ENCODE assay signal across 6 cellular contexts in the genomic region with DNA sequence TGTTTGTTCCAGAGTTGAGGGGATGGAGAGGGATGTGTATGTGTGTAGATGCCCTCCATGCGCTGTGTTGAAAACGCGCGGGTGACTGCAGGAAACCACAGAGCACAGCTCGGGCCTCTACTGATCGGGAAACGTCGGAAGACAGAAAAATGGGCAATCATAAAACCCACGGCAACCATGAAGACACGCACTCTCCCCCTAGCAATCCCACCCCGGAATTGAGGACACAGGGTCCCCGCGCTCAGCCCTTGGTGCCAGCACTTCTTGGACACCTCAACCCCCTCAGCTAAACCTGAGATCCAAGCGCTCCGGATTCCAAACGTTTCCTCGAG. TPM values are rescaled to one million over a fixed set of nuclear protein-coding genes. Genes with fewer than 3 reads are reported as not detected.
DNase-seq lines count a peak whose midpoint lies in the region; ATAC-seq, FAIRE-seq and TF ChIP-seq lines count a peak whose summit lies in the region.

No MANE protein-coding gene starts in this region.

- peaks cover 6 to 42% (median 35%) of the 10 kb centered on the region in 4 donors for H3K36me3 ChIP-seq in esophagus muscularis mucosa

- no peak for FAIRE-seq in GM12891 (lab: Jason Lieb, UNC)

- WGBS in esophagus muscularis mucosa = under 1% methylated on average over 17 of the region's 17 CpGs

- H3K36me3 Mint-ChIP-seq in stimulated activated memory B cell treated with anti-CD40 and anti-IgM and Interleukin-4, amounts not matched to agents 10 μg/mL and 1 μg/mL and 100 μg/mL, for 72 hours = peaks cover 28% of the 10 kb centered on the region

- peak overlapping the region; percentile 94 for H3K27ac Mint-ChIP-seq in stimulated activated memory B cell treated with anti-CD40 and anti-IgM and Interleukin-4, amounts not matched to agents 10 μg/mL and 1 μg/mL and 100 μg/mL, for 72 hours

- no peaks in the 10 kb centered on the region for H3K9me3 ChIP-seq in esophagus muscularis mucosa

- H3K4me1 Mint-ChIP-seq in stimulated activated memory B cell treated with anti-CD40 and anti-IgM and Interleukin-4, amounts not matched to agents 10 μg/mL and 1 μg/mL and 100 μg/mL, for 72 hours = peaks cover 59% of the 10 kb centered on the region

- TF ChIP-seq CTCF in NB4 (IDR thresholded peaks at IDR 0.05; ENCODE audit: low read depth, low read length) (no peak), esophagus muscularis mucosa (IDR thresholded peaks at IDR 0.05) (no peak)

- no peaks in the 10 kb centered on the region for H3K9me3 Mint-ChIP-seq in stimulated activated memory B cell treated with anti-CD40 and anti-IgM and Interleukin-4, amounts not matched to agents 10 μg/mL and 1 μg/mL and 100 μg/mL, for 72 hours

- TF ChIP-seq EP300 in esophagus muscularis mucosa (IDR thresholded peaks at IDR 0.05) = no peak

- no peaks in the 10 kb centered on the region for H3K27me3 Mint-ChIP-seq in stimulated activated memory B cell treated with anti-CD40 and anti-IgM and Interleukin-4, amounts not matched to agents 10 μg/mL and 1 μg/mL and 100 μg/mL, for 72 hours

- peaks cover 40 to 65% (median 53%) of the 10 kb centered on the region in 4 donors for H3K4me1 ChIP-seq in esophagus muscularis mucosa

- peak overlapping the region; percentile 86 for H3K4me3 ChIP-seq in NB4 (ENCODE audit: low read depth, low read length)
- peak overlapping the region; percentile 68 to 90 (median 80) for H3K4me3 ChIP-seq in esophagus muscularis mucosa

- TF ChIP-seq POLR2A in GM12891 (IDR thresholded peaks at IDR 0.05; ENCODE audit: low read depth, low read length) (0 out of 2 replicates have a peak, but pooled peaks have one; percentile 37), NB4 (IDR thresholded peaks at IDR 0.05; ENCODE audit: extremely low read depth, insufficient read length) (no peak), esophagus muscularis mucosa (IDR thresholded peaks at IDR 0.05; ENCODE audit: low read depth) (no peak)

- ATAC-seq in stimulated activated memory B cell treated with anti-CD40 and anti-IgM and Interleukin-4, amounts not matched to agents 10 μg/mL and 1 μg/mL and 100 μg/mL, for 72 hours = peak; percentile 6
- ATAC-seq in HG02610 (IDR thresholded peaks at IDR 0.05; ENCODE audit: unreplicated experiment) = no peak

- peak overlapping the region; percentile 98 for H3K4me3 Mint-ChIP-seq in stimulated activated memory B cell treated with anti-CD40 and anti-IgM and Interleukin-4, amounts not matched to agents 10 μg/mL and 1 μg/mL and 100 μg/mL, for 72 hours

- H3K27me3 ChIP-seq in esophagus muscularis mucosa = no peaks in the 10 kb centered on the region

- DNase-seq in GM12891 (ENCODE audit: insufficient read length, low spot score) (no peak), NB4 (ENCODE audit: low read depth) (no peak), esophagus muscularis mucosa (ENCODE audit: extremely low spot score) (no peak), HPDE6-E6E7 (ENCODE audit: extremely low spot score) (no peak)

- H3K27ac ChIP-seq in esophagus muscularis mucosa (replicated peaks in 1 of 4) = peak overlapping the region; percentile 87 to 94 (median 90)

- intact Hi-C loops in esophagus muscularis mucosa (cut with DNase I) = no loop called here

TF ChIP-seq in GM12891, 5 proteins besides CTCF, POLR2A, EP300 and RAD21:
- TF ChIP-seq TAF1 (IDR thresholded peaks at IDR 0.05; ENCODE audit: low read depth, low read length) (no peak; the same call in 1 of the 2 replicates), POLR2AphosphoS5 (IDR thresholded peaks at IDR 0.05; ENCODE audit: low read depth, low read length) (no peak; the same call in 1 of the 2 replicates), SPI1 (IDR thresholded peaks at IDR 0.05; ENCODE audit: low read depth, low read length) (no peak), PAX5 (IDR thresholded peaks at IDR 0.05; ENCODE audit: insufficient read depth, low read length, severe bottlenecking) (no peak), POU2F2 (IDR thresholded peaks at IDR 0.05; ENCODE audit: low read depth, low read length) (no peak)
TF ChIP-seq in GM12891: peak in this region for 0.

RNA-seq across cellular contexts. Expression of a gene that starts 0.2 kb away (rescaled TPM):
- 8.1 TPM for polyA plus RNA-seq in GM12891 (2012; ENCODE audit: low read depth, missing spikeins)
- total RNA-seq in esophagus muscularis mucosa = 1 to 10 TPM; 6.3 to 7.5 (median 7.1) TPM

RNA-seq across cellular contexts. Expression of a gene that starts 0.8 kb away (rescaled TPM):
- polyA plus RNA-seq in GM12891 (2012; ENCODE audit: low read depth, missing spikeins) = 8.5 TPM
- total RNA-seq in esophagus muscularis mucosa = 1 to 10 TPM; 1.6 to 2.5 (median 1.7) TPM

RNA-seq across cellular contexts. Expression of a gene that starts 6.1 kb away (rescaled TPM):
- 26.6 TPM for polyA plus RNA-seq in GM12891 (2012; ENCODE audit: low read depth, missing spikeins)
- total RNA-seq in esophagus muscularis mucosa = 1 to 10 TPM; 2.9 to 4.9 (median 3.1) TPM

RNA-seq across cellular contexts. Expression of a gene that starts 6.2 kb away (rescaled TPM):
- polyA plus RNA-seq in GM12891 (2012; ENCODE audit: low read depth, missing spikeins) = 121 TPM
- 10 to 100 TPM; 23.7 to 38.0 (median 33.0) TPM for total RNA-seq in esophagus muscularis mucosa

RNA-seq across cellular contexts. Expression of a gene that starts 7.6 kb away (rescaled TPM):
- 149 TPM for polyA plus RNA-seq in GM12891 (2012; ENCODE audit: low read depth, missing spikeins)
- total RNA-seq in esophagus muscularis mucosa = 100 to 1,000 TPM; 192 to 277 (median 234) TPM
